18 cellular contexts compared by ENCODE assay signal in the genomic region with DNA sequence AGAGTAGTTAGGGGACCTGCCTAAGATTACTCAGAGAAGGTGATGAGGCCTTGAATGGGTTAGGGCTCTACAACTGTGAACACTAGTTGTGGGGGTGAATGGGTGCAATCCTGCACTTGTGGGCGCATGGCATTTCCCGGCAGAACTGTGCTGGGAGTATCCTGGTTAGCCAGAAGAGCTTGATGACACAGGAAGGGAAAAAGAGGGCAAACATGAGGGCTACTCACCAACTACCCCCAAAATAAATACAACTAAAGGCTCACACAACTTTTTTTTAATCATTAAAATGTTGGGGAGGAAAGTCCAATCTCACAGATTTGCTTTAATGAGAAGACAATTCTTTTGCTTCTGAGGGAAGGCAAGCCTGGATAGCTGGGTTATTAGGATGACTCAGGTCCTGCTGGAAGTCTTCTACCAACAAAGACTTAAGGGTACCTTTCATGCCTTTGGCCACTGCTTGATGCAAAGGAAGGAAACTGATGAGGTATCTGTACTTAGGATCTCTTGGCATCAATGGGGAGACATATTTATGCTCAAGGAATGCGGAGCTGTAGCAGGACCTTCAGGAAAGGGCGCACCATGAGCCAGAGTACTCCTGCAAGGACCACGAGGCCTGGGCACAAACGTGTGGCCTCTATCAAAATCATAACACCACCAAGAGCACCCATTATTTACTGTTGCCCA. TPM values are rescaled to one million over a fixed set of nuclear protein-coding genes. Genes with fewer than 3 reads are reported as not detected.
DNase-seq lines count a peak whose midpoint lies in the region; ATAC-seq and TF ChIP-seq lines count a peak whose summit lies in the region.
"Had no signal": no experiment of that assay in that cellular context is flagged by ENCODE, and none has a peak within 500 bp of the region (broad histone marks: within the 10 kb centered on the region; RNA-seq: fewer than 3 reads in every experiment).

No MANE protein-coding gene starts in this region.

- no peaks in the 10 kb centered on the region for H3K36me3 ChIP-seq in BLaER1
- H3K36me3 ChIP-seq in Loucy (ENCODE audit: insufficient read depth, low read length) = no peaks in the 10 kb centered on the region
- H3K36me3 ChIP-seq: SJCRH30 had no signal

- H3K9me3 Mint-ChIP-seq in progenitor cell of endocrine pancreas (ENCODE audit: low read depth) = peaks cover 7% of the 10 kb centered on the region

- intact Hi-C loops in left ventricle myocardium superior (cut with micrococcal nuclease) = no loop called here

- 0 out of 2 replicates have a peak overlapping the region, but pooled peaks have one; percentile 20 for H3K4me2 ChIP-seq in BLaER1
- peak overlapping the region; percentile 86 for H3K4me2 ChIP-seq in Loucy (ENCODE audit: low read depth, low read length, poor library complexity, severe bottlenecking)
- H3K4me2 ChIP-seq: KMS-11 had no signal

- H4K20me1 ChIP-seq in BLaER1 = peaks cover 52% of the 10 kb centered on the region
- peaks cover 16% of the 10 kb centered on the region for H4K20me1 ChIP-seq in Loucy (ENCODE audit: insufficient read depth, low read length, poor library complexity, severe bottlenecking)

- H3K9ac ChIP-seq in BLaER1 (no peak overlapping the region), Loucy (ENCODE audit: low read depth, low read length, poor library complexity, severe bottlenecking) (peak overlapping the region; percentile 20)
- H3K9ac ChIP-seq: KMS-11 had no signal

- H3K27me3 Mint-ChIP-seq in progenitor cell of endocrine pancreas = no peaks in the 10 kb centered on the region
- H3K27me3 Mint-ChIP-seq: CD4-positive, CD25-positive, alpha-beta regulatory T cell had no signal

- peak overlapping the region; percentile 29 for H3K4me3 Mint-ChIP-seq in progenitor cell of endocrine pancreas (ENCODE audit: low read depth)

- H3K27ac Mint-ChIP-seq in progenitor cell of endocrine pancreas = no peak overlapping the region
- H3K27ac Mint-ChIP-seq: CD4-positive, CD25-positive, alpha-beta regulatory T cell had no signal

- peak; percentile 36 for DNase-seq in dermis blood vessel endothelial cell
- DNase-seq in progenitor cell of endocrine pancreas (ENCODE audit: low spot score, unreplicated experiment) = no peak
- DNase-seq in left ventricle myocardium superior = no peak
- DNase-seq: CD4-positive, CD25-positive, alpha-beta regulatory T cell; DMS79 treated with DMSO at 0.1 percent for 48 hours; GDM1; MM.1S; NCI-H187 treated with DMSO at 0.1 percent for 48 hours; NCI-H2171; NCI-H446 treated with DMSO at 0.1 percent for 48 hours; NCI-H774; RPMI8226; SJCRH30 had no signal

- H3K9me2 ChIP-seq in Loucy (replicated peaks; ENCODE audit: low read depth, low read length) = no peaks in the 10 kb centered on the region

- H3K9me3 ChIP-seq in BLaER1 = peaks cover 7% of the 10 kb centered on the region; the same call in 1 of the 2 replicates
- H3K9me3 ChIP-seq in Loucy (ENCODE audit: insufficient read depth, low read depth, low read length) = no peaks in the 10 kb centered on the region
- H3K9me3 ChIP-seq: SJCRH30 had no signal

- no peaks in the 10 kb centered on the region for H3F3A ChIP-seq in Loucy (ENCODE audit: low read depth)

- H3K4me1 Mint-ChIP-seq in progenitor cell of endocrine pancreas (ENCODE audit: low read depth) = peaks cover 20% of the 10 kb centered on the region

- H3K27me3 ChIP-seq in BLaER1 (peaks cover 46% of the 10 kb centered on the region), Loucy (ENCODE audit: insufficient read depth, low read length, poor library complexity, severe bottlenecking) (no peaks in the 10 kb centered on the region)
- H3K27me3 ChIP-seq: SJCRH30 had no signal

- H3K27ac ChIP-seq in BLaER1 = no peak overlapping the region
- H3K27ac ChIP-seq: KMS-11, SJCRH30 had no signal

- H3K4me3 ChIP-seq in BLaER1 = no peak overlapping the region
- H3K4me3 ChIP-seq in Loucy (ENCODE audit: low read length, poor library complexity, severe bottlenecking) = peak overlapping the region; percentile 90
- H3K4me3 ChIP-seq: SJCRH30 had no signal

- no peak overlapping the region for H2AFZ ChIP-seq in Loucy (ENCODE audit: low read length)

- no peak for TF ChIP-seq CTCF in Loucy (conservative IDR thresholded peaks at IDR 0.05; ENCODE audit: low read length)
- TF ChIP-seq CTCF in progenitor cell of endocrine pancreas (IDR thresholded peaks at IDR 0.05; ENCODE audit: unreplicated experiment) = no peak

- H3K4me1 ChIP-seq in BLaER1 = peaks cover 35% of the 10 kb centered on the region
- peaks cover 18% of the 10 kb centered on the region for H3K4me1 ChIP-seq in Loucy (ENCODE audit: insufficient read depth, low read length, poor library complexity, severe bottlenecking)

- no peaks in the 10 kb centered on the region for H3K36me3 Mint-ChIP-seq in progenitor cell of endocrine pancreas (ENCODE audit: insufficient read depth)

- no peak for ATAC-seq in GM18907 (IDR thresholded peaks at IDR 0.05; ENCODE audit: unreplicated experiment)
- no peak for ATAC-seq in GM21526 (IDR thresholded peaks at IDR 0.05; ENCODE audit: low FRiP score, unreplicated experiment)
- no peak for ATAC-seq in left ventricle myocardium superior

- peaks cover 37% of the 10 kb centered on the region for H3K79me2 ChIP-seq in Loucy (ENCODE audit: insufficient read depth, low read length)

RNA-seq across cellular contexts. Expression of a gene that starts 2.6 kb away (rescaled TPM):
- total RNA-seq in dermis blood vessel endothelial cell = 10.0 and 13.3 TPM in 2 replicates
- total RNA-seq in progenitor cell of endocrine pancreas = 65.9 and 71.6 TPM in 2 replicates
- total RNA-seq in left ventricle myocardium superior = 57.7 TPM
